ENCODE assay signal across 1 cellular context in genomic region chr2:169824373-169825333, GRCh38.
TF ChIP-seq lines count a peak whose summit lies in the region.

METTL5 (minus strand) TSS chr2:169824905; CDS start chr2:169824597, 308 bp downstream.

TF ChIP-seq in GM12878, 131 proteins besides CTCF, POLR2A, EP300 and RAD21 (continued from another document):
- peak; percentile 91; the same call in 1 of the 2 replicates for TF ChIP-seq ZNF592 (IDR thresholded peaks at IDR 0.05)
- peak; percentile 77 for TF ChIP-seq NKRF (conservative IDR thresholded peaks at IDR 0.05)
- no peak for TF ChIP-seq CBX3 (IDR thresholded peaks at IDR 0.05; ENCODE audit: borderline replicate concordance, low read depth)
